ENCODE assay signal across 6 cellular contexts in the genomic region with DNA sequence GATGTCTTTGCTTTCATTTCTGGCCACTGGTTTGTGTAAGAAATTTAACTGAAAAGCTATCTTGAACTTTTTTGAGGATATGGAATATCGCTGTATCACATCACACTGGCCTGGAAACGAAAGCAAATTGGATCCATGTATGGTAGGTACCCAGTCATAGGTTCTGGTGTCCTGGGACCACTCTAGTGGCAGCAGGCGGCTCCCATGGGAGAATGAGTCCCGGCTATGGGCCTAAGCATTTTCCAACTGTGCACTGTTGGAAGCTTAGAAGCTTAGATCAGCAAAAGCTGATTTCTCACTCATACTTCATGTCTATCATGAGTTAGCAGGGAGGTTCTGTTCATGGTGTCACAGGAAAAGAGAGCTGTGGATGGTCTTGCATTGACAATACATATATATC.
"Had no signal": no experiment of that assay in that cellular context is flagged by ENCODE, and none has a peak within 500 bp of the region (broad histone marks: within the 10 kb centered on the region; RNA-seq: fewer than 3 reads in every experiment).

No MANE protein-coding gene starts in this region.

- H3K27me3 Mint-ChIP-seq: IgD-negative memory B cell had no signal

- H3K27ac Mint-ChIP-seq: GM23338, H9, IgD-negative memory B cell had no signal

- H3K27ac ChIP-seq: HL-60 had no signal

- H3K4me3 Mint-ChIP-seq: GM23338, H9, IgD-negative memory B cell had no signal

- DNase-seq: H9, HCEC 1CT had no signal

- H3K4me3 ChIP-seq: GM23338 had no signal

- ATAC-seq: GM23338, HepG2 had no signal

- H3K4me1 Mint-ChIP-seq: GM23338, IgD-negative memory B cell had no signal
